9 cellular contexts compared by ENCODE assay signal in genomic region chr1:204791453-204792366, GRCh38.
DNase-seq lines count a peak whose midpoint lies in the region; ATAC-seq and TF ChIP-seq lines count a peak whose summit lies in the region.
"Had no signal": no experiment of that assay in that cellular context is flagged by ENCODE, and none has a peak within 500 bp of the region (broad histone marks: within the 10 kb centered on the region; RNA-seq: fewer than 3 reads in every experiment).

No MANE protein-coding gene starts in this region.

- no peak overlapping the region for H3K27ac Mint-ChIP-seq in activated naive CD8-positive, alpha-beta T cell treated with anti-CD3 and anti-CD28 coated beads, Interleukin-2, amount 10 ng/mL, durations not matched to agents 7 days and 5 days
- H3K27ac Mint-ChIP-seq: activated naive CD8-positive, alpha-beta T cell had no signal

- H3K4me1 ChIP-seq in DND-41 (ENCODE audit: insufficient read depth, low read length) (no peaks in the 10 kb centered on the region), right cardiac atrium (ENCODE audit: control insufficient read depth, insufficient read depth, low read length) (no peaks in the 10 kb centered on the region), sigmoid colon (no peaks in the 10 kb centered on the region)

- no peak overlapping the region for H2AFZ ChIP-seq in DND-41 (ENCODE audit: low read depth, low read length)

- H3K9me3 ChIP-seq in DND-41 (ENCODE audit: insufficient read depth, low read length, severe bottlenecking) (no peaks in the 10 kb centered on the region), right cardiac atrium (ENCODE audit: control insufficient read depth, low read length) (no peaks in the 10 kb centered on the region), sigmoid colon (no peaks in the 10 kb centered on the region)

- H3K4me2 ChIP-seq in DND-41 (ENCODE audit: insufficient read depth, low read length) = no peak overlapping the region

- intact Hi-C loops in right cardiac atrium (cut with DNase I) (no loop called here), sigmoid colon (cut with DNase I) (no loop called here)

- H3K36me3 Mint-ChIP-seq in activated naive CD8-positive, alpha-beta T cell treated with anti-CD3 and anti-CD28 coated beads, Interleukin-2, amount 10 ng/mL, durations not matched to agents 7 days and 5 days = no peaks in the 10 kb centered on the region

- H3K79me2 ChIP-seq in DND-41 (ENCODE audit: insufficient read depth, low read length) = no peaks in the 10 kb centered on the region

- H3K4me3 ChIP-seq in DND-41 (ENCODE audit: low read depth in 1 of 2, low read length in 2 of 2) = no peak overlapping the region
- H3K4me3 ChIP-seq in right cardiac atrium (ENCODE audit: low read length) = no peak overlapping the region
- no peak overlapping the region for H3K4me3 ChIP-seq in sigmoid colon

- H3K27ac ChIP-seq in DND-41 (ENCODE audit: low read length) (no peak overlapping the region), right cardiac atrium (ENCODE audit: low read length) (no peak overlapping the region), sigmoid colon (no peak overlapping the region)

- POLR2A ChIA-PET in activated naive CD8-positive, alpha-beta T cell treated with anti-CD3 and anti-CD28 coated beads, Interleukin-2, amount 10 ng/mL, durations not matched to agents 7 days and 5 days (lab: Charles Lee) = interaction anchor here (0.6 to 1.0 kb wide), 3 partner anchors 11 to 116 kb away, joined by 3 to 6 read pairs (median 3); no protein-coding TSS in a partner anchor

- no peaks in the 10 kb centered on the region for H3K9me3 Mint-ChIP-seq in activated naive CD8-positive, alpha-beta T cell treated with anti-CD3 and anti-CD28 coated beads, Interleukin-2, amount 10 ng/mL, durations not matched to agents 7 days and 5 days

- H3K27me3 ChIP-seq in DND-41 (ENCODE audit: insufficient read depth, low read length, poor library complexity) (peaks cover 6% of the 10 kb centered on the region), right cardiac atrium (ENCODE audit: control insufficient read depth, insufficient read depth) (no peaks in the 10 kb centered on the region), sigmoid colon (peaks cover 0 to 15% (median 5%) of the 10 kb centered on the region in 3 donors)

- H3K36me3 ChIP-seq in DND-41 (ENCODE audit: insufficient read depth, low read length) (no peaks in the 10 kb centered on the region), sigmoid colon (no peaks in the 10 kb centered on the region)

- DNase-seq in DND-41 = peak; percentile 77
- peak; percentile 44 for DNase-seq in M059J (ENCODE audit: low read depth)
- DNase-seq in SKM-1 treated with dmso at 0.1 percent for 144 hours (lab: John Stamatoyannopoulos, UW; ENCODE audit: unreplicated experiment) = peak; percentile 82
- DNase-seq in activated naive CD8-positive, alpha-beta T cell treated with anti-CD3 and anti-CD28 coated beads, Interleukin-2, amount 10 ng/mL, durations not matched to agents 7 days and 5 days = peak; percentile 82
- peak; percentile 66 to 88 (median 81) for DNase-seq in right cardiac atrium
- peak; percentile 77 for DNase-seq in sigmoid colon
- no peak for DNase-seq in GF-D8 (lab: John Stamatoyannopoulos, UW)

- peaks cover 37% of the 10 kb centered on the region for H3K27me3 Mint-ChIP-seq in activated naive CD8-positive, alpha-beta T cell treated with anti-CD3 and anti-CD28 coated beads, Interleukin-2, amount 10 ng/mL, durations not matched to agents 7 days and 5 days

- TF ChIP-seq POLR2A in sigmoid colon (IDR thresholded peaks at IDR 0.05) = no peak

- ATAC-seq in DND-41 (ENCODE audit: insufficient read depth, low read depth) (peak; percentile 98), right cardiac atrium (peak; percentile 50 to 74), GM21526 (IDR thresholded peaks at IDR 0.05; ENCODE audit: low FRiP score, unreplicated experiment) (no peak)
- peak; percentile 98 for ATAC-seq in activated naive CD8-positive, alpha-beta T cell treated with anti-CD3 and anti-CD28 coated beads, Interleukin-2, amount 10 ng/mL, durations not matched to agents 7 days and 5 days (ENCODE audit: low read depth)

- H3K9ac ChIP-seq in DND-41 (ENCODE audit: low read depth, low read length) = no peak overlapping the region

- 31% methylated on average over 15 of the region's 15 CpGs for WGBS in right cardiac atrium
- 26 to 32% methylated on average over 15 of the region's 15 CpGs for WGBS in sigmoid colon, 2 donors

- H3K4me1 Mint-ChIP-seq in activated naive CD8-positive, alpha-beta T cell treated with anti-CD3 and anti-CD28 coated beads, Interleukin-2, amount 10 ng/mL, durations not matched to agents 7 days and 5 days = peaks cover 9% of the 10 kb centered on the region

- H4K20me1 ChIP-seq in DND-41 (ENCODE audit: insufficient read depth, low read length) = no peaks in the 10 kb centered on the region

- TF ChIP-seq EP300 in sigmoid colon (IDR thresholded peaks at IDR 0.05) = no peak

- no peak overlapping the region for H3K4me3 Mint-ChIP-seq in activated naive CD8-positive, alpha-beta T cell treated with anti-CD3 and anti-CD28 coated beads, Interleukin-2, amount 10 ng/mL, durations not matched to agents 7 days and 5 days
- H3K4me3 Mint-ChIP-seq: activated naive CD8-positive, alpha-beta T cell had no signal

- TF ChIP-seq CTCF in DND-41 (IDR thresholded peaks at IDR 0.05; ENCODE audit: borderline replicate concordance, extremely low read depth, low read length, poor library complexity, severe bottlenecking) (peak; percentile 83), sigmoid colon (IDR thresholded peaks at IDR 0.05) (peak in 3 of 4 experiments; percentile 34 to 71 (median 40))
